In the genomic region with DNA sequence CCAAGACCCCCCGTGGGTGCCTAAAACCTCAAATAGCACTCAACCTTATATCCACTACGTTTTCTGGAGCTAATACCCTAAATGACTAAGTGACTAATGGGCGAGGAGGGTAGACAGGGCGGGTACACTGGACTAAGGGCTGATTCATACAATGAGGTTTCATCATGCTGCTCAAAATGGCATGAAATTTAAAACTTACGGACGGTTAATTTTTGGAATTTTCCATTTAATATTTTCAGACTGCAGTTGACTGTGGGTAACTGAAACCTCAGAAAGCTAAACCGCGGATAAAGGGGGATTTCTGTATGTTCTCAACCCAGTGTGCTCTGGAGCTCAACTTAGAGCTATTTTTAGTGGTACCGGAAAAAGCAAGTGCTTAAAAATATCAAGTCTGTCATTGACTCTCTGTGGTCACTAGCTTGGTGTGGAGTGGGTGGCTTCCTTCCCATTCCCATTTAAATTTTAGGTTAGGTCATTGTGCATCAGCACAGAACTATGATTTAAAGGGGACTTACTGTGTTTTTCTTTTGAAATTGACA, we compare ENCODE assay signal across 9 cellular contexts.
A peak's percentile ranks its signal among the peaks of the same experiment; 100 is the strongest.
DNase-seq lines count a peak whose midpoint lies in the region; ATAC-seq and TF ChIP-seq lines count a peak whose summit lies in the region.
"Had no signal": no experiment of that assay in that cellular context is flagged by ENCODE, and none has a peak within 500 bp of the region (broad histone marks: within the 10 kb centered on the region; RNA-seq: fewer than 3 reads in every experiment).

No MANE protein-coding gene starts in this region.

- DNase-seq in stimulated activated CD4-positive, alpha-beta T cell treated with anti-CD3 and anti-CD28 coated beads, Interleukin-4, amount 100 ng/mL, for 24 hours: peak; percentile 7
- DNase-seq in stimulated activated CD4-positive, alpha-beta T cell treated with anti-CD3 and anti-CD28 coated beads, Interleukin-1b, Interleukin-23, amount 100 ng/mL, for 48 hours: no peak
- peak; percentile 80 for DNase-seq in astrocyte of the hippocampus (ENCODE audit: low read depth, low spot score)
- no peak for DNase-seq in osteocyte (ENCODE audit: extremely low spot score, unreplicated experiment)
- DNase-seq in NCI-H2171 treated with DMSO at 0.1 percent for 48 hours (lab: John Stamatoyannopoulos, UW): no peak
- DNase-seq in NK-92 (lab: John Stamatoyannopoulos, UW; ENCODE audit: unreplicated experiment): no peak
- no peak for DNase-seq in DMS153 (lab: John Stamatoyannopoulos, UW)

- H3K4me3 Mint-ChIP-seq in osteocyte (ENCODE audit: unreplicated experiment): peak overlapping the region; percentile 68
- H3K4me3 Mint-ChIP-seq: activated naive CD4-positive, alpha-beta T cell treated with anti-CD3 and anti-CD28 coated beads, Interleukin-2, amount 50 U/mL, for 24 hours had no signal

- H3K27ac Mint-ChIP-seq in osteocyte (ENCODE audit: unreplicated experiment): peak overlapping the region; percentile 97
- H3K27ac Mint-ChIP-seq: activated naive CD4-positive, alpha-beta T cell treated with anti-CD3 and anti-CD28 coated beads, Interleukin-2, amount 50 U/mL, for 24 hours had no signal

- peaks cover 6% of the 10 kb centered on the region for H3K36me3 Mint-ChIP-seq in osteocyte (ENCODE audit: unreplicated experiment)

- peaks cover 53% of the 10 kb centered on the region for H3K4me1 Mint-ChIP-seq in osteocyte (ENCODE audit: unreplicated experiment)
- H3K4me1 Mint-ChIP-seq: activated naive CD4-positive, alpha-beta T cell treated with anti-CD3 and anti-CD28 coated beads, Interleukin-2, amount 50 U/mL, for 24 hours had no signal

- peak; percentile 70 for ATAC-seq in HG03280 (IDR thresholded peaks at IDR 0.05; ENCODE audit: unreplicated experiment)

- H3K9me3 Mint-ChIP-seq in osteocyte (ENCODE audit: unreplicated experiment): peaks cover 10% of the 10 kb centered on the region
- H3K9me3 Mint-ChIP-seq: activated naive CD4-positive, alpha-beta T cell treated with anti-CD3 and anti-CD28 coated beads, Interleukin-2, amount 50 U/mL, for 24 hours had no signal

- H3K27me3 Mint-ChIP-seq in osteocyte (ENCODE audit: unreplicated experiment): no peaks in the 10 kb centered on the region
- H3K27me3 Mint-ChIP-seq: activated naive CD4-positive, alpha-beta T cell treated with anti-CD3 and anti-CD28 coated beads, Interleukin-2, amount 50 U/mL, for 24 hours had no signal

- no peak for TF ChIP-seq CTCF in osteocyte (IDR thresholded peaks at IDR 0.05)

Comparison
In these comparisons a context has a peak if more than half of its experiments do, and no peak if none do; other contexts are left out.
1. DNase-seq: peak in stimulated activated CD4-positive, alpha-beta T cell treated with anti-CD3 and anti-CD28 coated beads, Interleukin-4, amount 100 ng/mL, for 24 hours (single experiment) and astrocyte of the hippocampus (single experiment); none in stimulated activated CD4-positive, alpha-beta T cell treated with anti-CD3 and anti-CD28 coated beads, Interleukin-1b, Interleukin-23, amount 100 ng/mL, for 48 hours (single experiment), osteocyte (single experiment), NCI-H2171 treated with DMSO at 0.1 percent for 48 hours (single experiment), NK-92 (single experiment) and DMS153 (single experiment).